Comparison of ENCODE assay signal across 21 cellular contexts in the genomic region with DNA sequence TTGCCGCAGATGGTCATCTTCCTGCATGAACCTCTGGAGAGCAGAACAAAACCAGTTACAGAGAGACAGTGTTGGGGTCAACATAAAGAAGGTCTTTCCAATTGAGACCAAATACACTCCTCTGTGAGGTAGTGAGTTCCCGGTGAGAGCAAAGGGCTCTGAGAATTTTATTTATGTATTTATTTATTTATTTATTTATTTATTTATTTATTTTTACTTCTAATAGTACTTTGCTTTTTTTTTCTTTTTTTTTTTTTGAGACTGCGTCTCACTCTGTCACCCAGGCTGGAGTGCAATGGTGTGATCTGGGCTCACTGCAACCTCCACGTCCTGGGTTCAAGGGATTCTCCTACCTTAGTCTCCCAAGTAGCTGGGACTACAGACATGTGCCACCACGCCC.
"Had no signal": no experiment of that assay in that cellular context is flagged by ENCODE, and none has a peak within 500 bp of the region (broad histone marks: within the 10 kb centered on the region; RNA-seq: fewer than 3 reads in every experiment).

No MANE protein-coding gene starts in this region.

- H3K27ac Mint-ChIP-seq: nephron, progenitor cell of endocrine pancreas, type B pancreatic cell had no signal

- H3K27me3 ChIP-seq: heart left ventricle, pancreas, suprapubic skin, thyroid gland had no signal

- H3K4me2 ChIP-seq: smooth muscle cell had no signal

- H3K36me3 Mint-ChIP-seq: type B pancreatic cell had no signal

- H3K9me3 ChIP-seq: heart left ventricle, pancreas, suprapubic skin, thyroid gland had no signal

- H3K4me1 ChIP-seq: suprapubic skin had no signal

- H3K27ac ChIP-seq: heart left ventricle, pancreas, suprapubic skin, thyroid gland had no signal

- H3K9me3 Mint-ChIP-seq: type B pancreatic cell had no signal

- H3K4me3 Mint-ChIP-seq: nephron, type B pancreatic cell had no signal

- ATAC-seq: heart left ventricle, left colon, left ventricle myocardium superior, pancreas, right cardiac atrium had no signal

- H3K36me3 ChIP-seq: heart left ventricle, pancreas, suprapubic skin, thyroid gland had no signal

- H3K4me3 ChIP-seq: heart left ventricle, lung, pancreas, smooth muscle cell, suprapubic skin, thyroid gland had no signal

- DNase-seq: dermis blood vessel endothelial cell; erythroblast; foreskin melanocyte; heart left ventricle; hippocampal formation; left colon; left ventricle myocardium superior; mesenchymal stem cell; midbrain; occipital lobe; pancreas; right cardiac atrium; stimulated activated CD4-positive, alpha-beta T cell treated with anti-CD3 and anti-CD28 coated beads, Interleukin-2, amount 100 ng/mL, for 48 hours; stimulated activated naive CD8-positive, alpha-beta T cell treated with anti-CD3 and anti-CD28 coated beads, Interleukin-15, Interleukin-2, amounts not matched to agents 100 U/mL and 50 U/mL, for 24 hours had no signal
